ENCODE assay signal across 1 cellular context in the genomic region with DNA sequence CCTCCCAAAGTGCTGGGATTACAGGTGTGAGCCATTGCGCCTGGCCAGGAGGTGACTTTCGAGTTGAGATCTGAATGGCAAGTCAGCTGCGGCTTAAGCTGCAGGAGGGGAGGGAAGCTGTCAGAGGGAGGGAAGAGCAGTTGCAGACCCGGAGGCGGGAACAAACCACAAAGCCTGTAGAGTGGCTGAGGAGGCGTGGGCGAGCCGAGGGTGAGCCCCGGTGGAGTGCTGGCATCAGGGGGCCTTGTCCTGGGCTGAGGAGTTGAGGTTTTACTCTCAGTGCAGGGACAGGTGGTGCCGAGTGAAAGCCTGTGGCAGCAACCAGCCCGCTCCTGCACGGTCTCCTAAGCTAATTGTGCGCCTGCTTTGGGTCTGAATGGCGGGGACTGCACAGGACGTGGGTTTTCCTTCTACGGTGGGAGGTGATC.
TF ChIP-seq lines count a peak whose summit lies in the region.

No MANE protein-coding gene starts in this region.

TF ChIP-seq in H1, 55 proteins besides CTCF, POLR2A, EP300 and RAD21:
- TF ChIP-seq SIN3A (conservative IDR thresholded peaks at IDR 0.05 in 1 of 2, IDR thresholded peaks at IDR 0.05 in 1 of 2; ENCODE audit: low read depth in 1 of 2, low read length in 2 of 2) (no peak), ATF3 (IDR thresholded peaks at IDR 0.05; ENCODE audit: insufficient read depth, low read depth, low read length) (no peak), ASH2L (IDR thresholded peaks at IDR 0.05; ENCODE audit: low read length) (no peak), CEBPB (IDR thresholded peaks at IDR 0.05; ENCODE audit: low read depth, low read length) (no peak), SIRT6 (IDR thresholded peaks at IDR 0.05; ENCODE audit: low read length) (no peak), ZNF274 (IDR thresholded peaks at IDR 0.05; ENCODE audit: borderline replicate concordance, extremely low read depth, low read length) (no peak), HDAC2 (IDR thresholded peaks at IDR 0.05; ENCODE audit: borderline replicate concordance in 1 of 2, low read depth in 2 of 2, low read length in 2 of 2) (no peak), TAF7 (optimal IDR thresholded peaks at IDR 0.05; ENCODE audit: borderline replicate concordance, low read depth, low read length) (no peak), TEAD4 (IDR thresholded peaks at IDR 0.05; ENCODE audit: low read depth, low read length) (no peak), GTF2F1 (IDR thresholded peaks at IDR 0.05; ENCODE audit: borderline replicate concordance, low read depth, low read length) (no peak)
